ENCODE assay signal across 26 cellular contexts in the genomic region with DNA sequence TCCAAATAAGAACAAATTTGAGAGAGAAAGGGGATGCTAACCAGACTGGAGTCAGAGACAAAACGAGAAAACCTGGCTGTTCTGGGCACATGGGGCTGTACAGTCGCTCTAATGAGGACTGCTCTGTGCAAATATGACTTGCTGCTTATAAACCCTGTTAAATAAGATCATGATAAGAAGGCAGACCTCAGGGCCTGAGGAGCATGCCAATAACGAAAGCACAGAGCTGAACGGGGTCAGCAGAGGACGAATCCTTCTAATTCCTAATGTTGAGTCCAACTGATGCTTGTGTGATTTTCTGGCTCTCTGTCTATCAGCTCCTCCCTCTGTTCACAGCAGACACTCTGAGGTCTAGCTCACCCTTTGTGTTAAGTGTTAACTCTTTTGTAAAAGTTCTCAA.
DNase-seq lines count a peak whose midpoint lies in the region; ATAC-seq and TF ChIP-seq lines count a peak whose summit lies in the region.
"Had no signal": no experiment of that assay in that cellular context is flagged by ENCODE, and none has a peak within 500 bp of the region (broad histone marks: within the 10 kb centered on the region; RNA-seq: fewer than 3 reads in every experiment).

No MANE protein-coding gene starts in this region.

- intact Hi-C loops in left cardiac atrium (cut with DNase I) = no loop called here

- DNase-seq in GM03348 (ENCODE audit: low spot score) (peak; percentile 26), WERI-Rb-1 (peak; percentile 34), left cardiac atrium (no peak), UCSD-AML1 (lab: John Stamatoyannopoulos, UW; ENCODE audit: unreplicated experiment) (no peak), NCI-H128 (lab: John Stamatoyannopoulos, UW; ENCODE audit: unreplicated experiment) (no peak), kidney tubule cell (ENCODE audit: low spot score) (no peak)
- DNase-seq in stimulated activated naive B cell treated with anti-CD40 and anti-IgM and Interleukin-4, amounts not matched to agents 10 μg/mL and 1 μg/mL and 100 μg/mL, for 72 hours = no peak
- DNase-seq: activated CD4-positive, alpha-beta memory T cell treated with anti-CD3 and anti-CD28 coated beads for 36 hours; activated CD4-positive, CD25-positive, alpha-beta regulatory T cell; activated effector memory CD4-positive, alpha-beta T cell treated with anti-CD3 and anti-CD28 coated beads, Interleukin-2, amount 50 U/mL, for 16 hours; CD8-positive, alpha-beta T cell; cortex of kidney; DMS153; glutamatergic neuron; HCEC 1CT; MV-4-11; naive thymus-derived CD4-positive, alpha-beta T cell; NCI-H187; NCI-H226; ovary; right lobe of liver had no signal

- no peaks in the 10 kb centered on the region for H3K9me3 Mint-ChIP-seq in stimulated activated naive B cell treated with anti-CD40 and anti-IgM and Interleukin-4, amounts not matched to agents 10 μg/mL and 1 μg/mL and 100 μg/mL, for 72 hours
- H3K9me3 Mint-ChIP-seq: activated CD4-positive, alpha-beta memory T cell treated with anti-CD3 and anti-CD28 coated beads for 36 hours; CD8-positive, alpha-beta T cell; naive thymus-derived CD4-positive, alpha-beta T cell had no signal

- peak overlapping the region; percentile 37 for H3K27ac Mint-ChIP-seq in stimulated activated naive B cell treated with anti-CD40 and anti-IgM and Interleukin-4, amounts not matched to agents 10 μg/mL and 1 μg/mL and 100 μg/mL, for 72 hours
- H3K27ac Mint-ChIP-seq: activated CD4-positive, alpha-beta memory T cell treated with anti-CD3 and anti-CD28 coated beads for 36 hours; CD8-positive, alpha-beta T cell; naive thymus-derived CD4-positive, alpha-beta T cell had no signal

- peaks cover 36 to 60% of the 10 kb centered on the region in 2 donors for H3K36me3 Mint-ChIP-seq in stimulated activated naive B cell treated with anti-CD40 and anti-IgM and Interleukin-4, amounts not matched to agents 10 μg/mL and 1 μg/mL and 100 μg/mL, for 72 hours
- H3K36me3 Mint-ChIP-seq: activated CD4-positive, alpha-beta memory T cell treated with anti-CD3 and anti-CD28 coated beads for 36 hours; CD8-positive, alpha-beta T cell had no signal

- no peaks in the 10 kb centered on the region for H3K9me3 ChIP-seq in WERI-Rb-1 (ENCODE audit: severe bottlenecking)
- H3K9me3 ChIP-seq: breast epithelium, ovary, right lobe of liver, suprapubic skin had no signal

- H3K27me3 Mint-ChIP-seq in stimulated activated naive B cell treated with anti-CD40 and anti-IgM and Interleukin-4, amounts not matched to agents 10 μg/mL and 1 μg/mL and 100 μg/mL, for 72 hours = no peaks in the 10 kb centered on the region
- H3K27me3 Mint-ChIP-seq: activated CD4-positive, alpha-beta memory T cell treated with anti-CD3 and anti-CD28 coated beads for 36 hours; naive thymus-derived CD4-positive, alpha-beta T cell had no signal

- no peak overlapping the region for H3K4me3 ChIP-seq in WERI-Rb-1 (ENCODE audit: low read depth, low read length)
- H3K4me3 ChIP-seq: breast epithelium, GM12878, ovary, right lobe of liver, SK-N-MC, suprapubic skin had no signal

- no peak overlapping the region for H3K27ac ChIP-seq in WERI-Rb-1
- H3K27ac ChIP-seq: ovary, right lobe of liver, SK-N-MC had no signal

- H3K27me3 ChIP-seq in WERI-Rb-1 (ENCODE audit: insufficient read depth, low read depth, severe bottlenecking) = no peaks in the 10 kb centered on the region
- H3K27me3 ChIP-seq: breast epithelium, ovary, right lobe of liver, suprapubic skin had no signal

- no peak for TF ChIP-seq CTCF in WERI-Rb-1 (IDR thresholded peaks at IDR 0.05; ENCODE audit: low read depth, low read length)

- no peaks in the 10 kb centered on the region for H3K36me3 ChIP-seq in WERI-Rb-1
- H3K36me3 ChIP-seq: breast epithelium, ovary, right lobe of liver, suprapubic skin had no signal

- ATAC-seq in left cardiac atrium (peak; percentile 76 to 83), GM21825 (IDR thresholded peaks at IDR 0.05; ENCODE audit: unreplicated experiment) (no peak)
- no peak for ATAC-seq in stimulated activated naive B cell treated with anti-CD40 and anti-IgM and Interleukin-4, amounts not matched to agents 10 μg/mL and 1 μg/mL and 100 μg/mL, for 72 hours (replicated peaks)
- ATAC-seq: CD8-positive, alpha-beta T cell; GM12878; naive thymus-derived CD4-positive, alpha-beta T cell; right lobe of liver had no signal

- H3K4me3 Mint-ChIP-seq in stimulated activated naive B cell treated with anti-CD40 and anti-IgM and Interleukin-4, amounts not matched to agents 10 μg/mL and 1 μg/mL and 100 μg/mL, for 72 hours = no peak overlapping the region
- H3K4me3 Mint-ChIP-seq: activated CD4-positive, alpha-beta memory T cell treated with anti-CD3 and anti-CD28 coated beads for 36 hours; CD8-positive, alpha-beta T cell; naive thymus-derived CD4-positive, alpha-beta T cell had no signal

- H3K4me1 Mint-ChIP-seq in stimulated activated naive B cell treated with anti-CD40 and anti-IgM and Interleukin-4, amounts not matched to agents 10 μg/mL and 1 μg/mL and 100 μg/mL, for 72 hours = peaks cover 4 to 11% of the 10 kb centered on the region in 2 donors
- H3K4me1 Mint-ChIP-seq: naive thymus-derived CD4-positive, alpha-beta T cell had no signal

Comparison
In these comparisons a context has a peak if more than half of its experiments do, and no peak if none do; other contexts are left out.
1. DNase-seq: peak in GM03348 (single experiment) and WERI-Rb-1 (single experiment); none in left cardiac atrium (single experiment), stimulated activated naive B cell treated with anti-CD40 and anti-IgM and Interleukin-4, amounts not matched to agents 10 μg/mL and 1 μg/mL and 100 μg/mL, for 72 hours (single experiment), UCSD-AML1 (single experiment), NCI-H128 (single experiment) and kidney tubule cell (single experiment).
2. ATAC-seq: peak in left cardiac atrium (2 of 2); none in stimulated activated naive B cell treated with anti-CD40 and anti-IgM and Interleukin-4, amounts not matched to agents 10 μg/mL and 1 μg/mL and 100 μg/mL, for 72 hours (0 of 2) and GM21825 (single experiment).